24 cellular contexts compared by ENCODE assay signal in genomic region chr3:12121466-12121865, GRCh38.
"Had no signal": no experiment of that assay in that cellular context is flagged by ENCODE, and none has a peak within 500 bp of the region (broad histone marks: within the 10 kb centered on the region; RNA-seq: fewer than 3 reads in every experiment).

No MANE protein-coding gene starts in this region.

- H2AFZ ChIP-seq: hepatocyte had no signal

- H3K4me1 ChIP-seq: colonic mucosa, esophagus muscularis mucosa, esophagus squamous epithelium, foreskin keratinocyte, gastrocnemius medialis, gastroesophageal sphincter, heart left ventricle, heart right ventricle had no signal

- ATAC-seq: effector memory CD8-positive, alpha-beta T cell; esophagus mucosa; foreskin keratinocyte; gastrocnemius medialis; gastroesophageal sphincter; heart left ventricle; heart right ventricle had no signal

- H3K27me3 ChIP-seq: colonic mucosa had no signal

- H3K4me3 ChIP-seq: colonic mucosa, coronary artery, dorsolateral prefrontal cortex, esophagus muscularis mucosa, esophagus squamous epithelium, gastrocnemius medialis, gastroesophageal sphincter, heart left ventricle, heart right ventricle, hepatocyte had no signal

- H3K79me2 ChIP-seq: hepatocyte had no signal

- H3K27ac ChIP-seq: colonic mucosa, coronary artery, dorsolateral prefrontal cortex, epithelial cell of prostate, esophagus muscularis mucosa, esophagus squamous epithelium, foreskin keratinocyte, gastrocnemius medialis, gastroesophageal sphincter, heart left ventricle, heart right ventricle, hepatocyte had no signal

- H3K4me2 ChIP-seq: hepatocyte had no signal

- DNase-seq: colonic mucosa; cortex of kidney; dermis blood vessel endothelial cell; dorsolateral prefrontal cortex; effector CD4-positive, alpha-beta T cell; effector CD8-positive, alpha-beta T cell; effector memory CD4-positive, alpha-beta T cell; effector memory CD8-positive, alpha-beta T cell; endodermal cell; erythroblast; esophagus squamous epithelium; foreskin fibroblast; foreskin keratinocyte; foreskin melanocyte; gastrocnemius medialis; glutamatergic neuron; heart left ventricle; heart right ventricle had no signal

- H3K36me3 ChIP-seq: colonic mucosa, esophagus muscularis mucosa, esophagus squamous epithelium, gastrocnemius medialis, gastroesophageal sphincter, heart left ventricle, heart right ventricle had no signal

- H3K9me3 ChIP-seq: colonic mucosa, esophagus muscularis mucosa, esophagus squamous epithelium, gastrocnemius medialis, gastroesophageal sphincter, heart left ventricle, heart right ventricle had no signal
